In genomic region chr15:90930861-90931629, GRCh38 we compare ENCODE assay signal across 8 cellular contexts. TPM values are rescaled to one million over a fixed set of nuclear protein-coding genes. Genes with fewer than 3 reads are reported as not detected.
DNase-seq lines count a peak whose midpoint lies in the region; ATAC-seq and TF ChIP-seq lines count a peak whose summit lies in the region.

No MANE protein-coding gene starts in this region.

- H3K4me1 ChIP-seq in parathyroid adenoma, result peaks cover 6% of the 10 kb centered on the region

- H3K9me3 ChIP-seq in parathyroid adenoma (ENCODE audit: control insufficient read depth, low read length), result no peaks in the 10 kb centered on the region

- peak overlapping the region; percentile 81; the same call in 1 of the 2 replicates for H3K4me3 ChIP-seq in GM08714 (ENCODE audit: low read length)
- peak overlapping the region in 54 of 59 donors; percentile 54 to 100 (median 82) for H3K4me3 ChIP-seq in dorsolateral prefrontal cortex
- H3K4me3 ChIP-seq in parathyroid adenoma (ENCODE audit: low read depth, low read length), result peak overlapping the region; percentile 78

- H2AFZ ChIP-seq in parathyroid adenoma, result no peak overlapping the region

- peak overlapping the region; percentile 95 for H3K4me2 ChIP-seq in parathyroid adenoma (ENCODE audit: low read length)

- ATAC-seq in HG03095 (IDR thresholded peaks at IDR 0.05; ENCODE audit: unreplicated experiment) (no peak), GM21381 (IDR thresholded peaks at IDR 0.05; ENCODE audit: unreplicated experiment) (no peak), HG02759 (IDR thresholded peaks at IDR 0.05; ENCODE audit: unreplicated experiment) (no peak)

- intact Hi-C loops in dorsolateral prefrontal cortex (cut with DNase I), result loop anchor here (1.0 to 10.0 kb wide), 3 partner anchors 28 to 284 kb away; partner anchors contain the start of genes BLM (in 1 of the 2) and MAN2A2 (in 1 of the 2)

- H3K36me3 ChIP-seq in parathyroid adenoma (ENCODE audit: control insufficient read depth, insufficient read depth, low read length), result no peaks in the 10 kb centered on the region

- H3K27ac ChIP-seq in dorsolateral prefrontal cortex (peak overlapping the region; percentile 56 to 98 (median 94)), parathyroid adenoma (peak overlapping the region; percentile 83)

- no peak overlapping the region for H3K9ac ChIP-seq in parathyroid adenoma

- H3K27me3 ChIP-seq in dorsolateral prefrontal cortex (no peaks in the 10 kb centered on the region), parathyroid adenoma (ENCODE audit: control insufficient read depth, insufficient read depth, low read length) (no peaks in the 10 kb centered on the region)

- TF ChIP-seq CTCF in dorsolateral prefrontal cortex (IDR thresholded peaks at IDR 0.05 in 54 of 56, conservative IDR thresholded peaks at IDR 0.05 in 2 of 56; ENCODE audit: low read depth in 1 of 56, partially characterized antibody in 56 of 56) (no peak), parathyroid adenoma (IDR thresholded peaks at IDR 0.05) (no peak)

- no peaks in the 10 kb centered on the region for H3K79me2 ChIP-seq in parathyroid adenoma

- peak; percentile 87 for DNase-seq in NCI-H524 treated with DMSO at 0.1 percent for 48 hours (lab: John Stamatoyannopoulos, UW)
- DNase-seq in dorsolateral prefrontal cortex, result no peak
- no peak for DNase-seq in HK-2 (ENCODE audit: unreplicated experiment)

RNA-seq across cellular contexts. Expression of gene HDDC3, which starts 1.3 kb away (rescaled TPM):
- 10 to 100 TPM in 119 of 120 experiments, 1 to 10 TPM in 1; 8.6 to 40.8 (median 20.2) TPM for total RNA-seq in dorsolateral prefrontal cortex

RNA-seq across cellular contexts. Expression of gene UNC45A, which starts 4.0 kb away (rescaled TPM):
- 10 to 100 TPM; 35.1 to 68.4 (median 47.2) TPM for total RNA-seq in dorsolateral prefrontal cortex

RNA-seq across cellular contexts. Expression of gene RCCD1, which starts 23.6 kb away (rescaled TPM):
- total RNA-seq in dorsolateral prefrontal cortex, result 10 to 100 TPM; 10.6 to 28.2 (median 18.0) TPM

RNA-seq across cellular contexts. Expression of gene MAN2A2, which starts 27.9 kb away (rescaled TPM):
- total RNA-seq in dorsolateral prefrontal cortex, result 100 to 1,000 TPM; 152 to 468 (median 226) TPM

RNA-seq across cellular contexts. Expression of gene FES, which starts 46.7 kb away (rescaled TPM):
- 10 to 100 TPM in 95 of 120 experiments, 1 to 10 TPM in 25; 5.3 to 39.5 (median 13.8) TPM for total RNA-seq in dorsolateral prefrontal cortex
